7 cellular contexts compared by ENCODE assay signal in the genomic region with DNA sequence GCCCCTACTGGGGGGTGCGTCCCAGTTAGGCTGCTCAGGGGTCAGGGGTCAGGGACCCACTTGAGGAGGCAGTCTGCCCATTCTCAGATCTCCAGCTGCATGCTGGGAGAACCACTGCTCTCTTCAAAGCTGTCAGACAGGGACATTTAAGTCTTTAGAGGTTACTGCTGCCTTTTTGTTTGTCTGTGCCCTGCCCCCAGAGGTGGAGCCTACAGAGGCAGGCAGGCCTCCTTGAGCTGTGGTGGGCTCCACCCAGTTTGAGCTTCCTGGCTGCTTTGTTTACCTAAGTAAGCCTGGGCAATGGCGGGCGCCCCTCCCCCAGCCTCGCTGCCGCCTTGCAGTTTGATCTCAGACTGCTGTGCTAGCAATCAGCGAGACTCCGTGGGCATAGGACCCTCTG.
DNase-seq lines count a peak whose midpoint lies in the region; TF ChIP-seq lines count a peak whose summit lies in the region.
"Not testable (repeated sequence)": the region's sequence is repeated elsewhere in the genome, so short reads cannot be mapped to it uniquely, and the experiment has no call there.

No MANE protein-coding gene starts in this region.

- H3K27ac Mint-ChIP-seq in H9 (peak overlapping the region in 1 of 3 experiments; percentile 91; a peak in 2 of 7 replicates), endodermal cell (peak overlapping the region; percentile 80), neural crest cell (ENCODE audit: unreplicated experiment) (peak overlapping the region; percentile 83)
- H3K27ac Mint-ChIP-seq in progenitor cell of endocrine pancreas = not testable (repeated sequence)

- H3K18ac ChIP-seq in H9 (ENCODE audit: insufficient read length, low read depth, low read length) = not testable (repeated sequence)

- H3K36me3 ChIP-seq in HUES64 (ENCODE audit: insufficient read depth, low read length); SJCRH30; endodermal cell (ENCODE audit: control insufficient read depth, insufficient read depth, low read length); iPS-20b (ENCODE audit: insufficient read depth, low read depth, low read length): not testable (repeated sequence)

- not testable (repeated sequence) for H3K4me1 Mint-ChIP-seq in H9; neural crest cell; progenitor cell of endocrine pancreas (ENCODE audit: low read depth)
- peaks cover 17% of the 10 kb centered on the region for H3K4me1 Mint-ChIP-seq in endodermal cell

- DNase-seq in H9; SJCRH30; endodermal cell; neural crest cell (ENCODE audit: low read depth, low spot score); progenitor cell of endocrine pancreas (ENCODE audit: low spot score, unreplicated experiment): not testable (repeated sequence)

- not testable (repeated sequence) for H4K91ac ChIP-seq in H9 (ENCODE audit: insufficient read length, low read depth, low read length)

- peak overlapping the region; percentile 45 for H3K4me2 ChIP-seq in H9 (ENCODE audit: insufficient read depth, insufficient read length, low read length)

- not testable (repeated sequence) for H2AFZ ChIP-seq in H9 (ENCODE audit: low read length)

- H3K4ac ChIP-seq in H9 (ENCODE audit: low read depth, low read length) = not testable (repeated sequence)

- H2BK5ac ChIP-seq in H9 (ENCODE audit: insufficient read length, low read length) = not testable (repeated sequence)

- H2BK12ac ChIP-seq in H9 (ENCODE audit: insufficient read length, low read depth, low read length) = not testable (repeated sequence)

- no CpG with 5 or more reads among the region's 7 CpGs for WGBS in H9 (ENCODE audit: extremely low coverage, insufficient read length, low lambda C conversion rate)
- WGBS in HUES64 = 18% methylated on average over 6 of the region's 7 CpGs
- WGBS in endodermal cell (ENCODE audit: insufficient coverage in 1 of 2, insufficient read length in 1 of 2), 2 experiments = 31% methylated on average over 3 of the region's 7 CpGs; no CpG with 5 or more reads in 1 of the 2 experiments

- H3K4me1 ChIP-seq in H9 (ENCODE audit: insufficient read depth, low read length); HUES64 (ENCODE audit: insufficient read depth, low read length); SJCRH30; endodermal cell (ENCODE audit: control insufficient read depth, insufficient read depth, low read length); iPS-20b (ENCODE audit: insufficient read depth, low read length): not testable (repeated sequence)

- peaks cover 39% of the 10 kb centered on the region for H3K27me3 Mint-ChIP-seq in H9 (ENCODE audit: low read depth)
- peaks cover 56% of the 10 kb centered on the region for H3K27me3 Mint-ChIP-seq in endodermal cell (ENCODE audit: insufficient read depth)
- H3K27me3 Mint-ChIP-seq in neural crest cell (ENCODE audit: low read depth); progenitor cell of endocrine pancreas: not testable (repeated sequence)

- H3K4me3 Mint-ChIP-seq in H9 = peak overlapping the region; percentile 80 to 82
- H3K4me3 Mint-ChIP-seq in endodermal cell = peak overlapping the region; percentile 62
- peak overlapping the region; percentile 75 for H3K4me3 Mint-ChIP-seq in neural crest cell
- H3K4me3 Mint-ChIP-seq in progenitor cell of endocrine pancreas (ENCODE audit: low read depth) = peak overlapping the region; percentile 61

- not testable (repeated sequence) for H3K9me3 Mint-ChIP-seq in H9; neural crest cell; progenitor cell of endocrine pancreas (ENCODE audit: low read depth)
- H3K9me3 Mint-ChIP-seq in endodermal cell = peaks cover 13% of the 10 kb centered on the region

- not testable (repeated sequence) for H3K36me3 Mint-ChIP-seq in H9 (ENCODE audit: insufficient read depth in 1 of 3, low read depth in 3 of 3); endodermal cell (ENCODE audit: low read depth); neural crest cell (ENCODE audit: low read depth); progenitor cell of endocrine pancreas (ENCODE audit: insufficient read depth)

- H3K56ac ChIP-seq in H9 (ENCODE audit: insufficient read length, low read depth, low read length) = not testable (repeated sequence)

- H4K20me1 ChIP-seq in H9 (ENCODE audit: control insufficient read depth, insufficient read depth, insufficient read length) = not testable (repeated sequence)

- H3K79me1 ChIP-seq in H9 (ENCODE audit: insufficient read depth, low read depth, low read length, poor library complexity, severe bottlenecking) = not testable (repeated sequence)

- H4K8ac ChIP-seq in H9 (replicated peaks; ENCODE audit: insufficient read length, low read depth, low read length) = not testable (repeated sequence)

- not testable (repeated sequence) for H2BK15ac ChIP-seq in H9 (ENCODE audit: low read depth, low read length)

- not testable (repeated sequence) for H3K9me3 ChIP-seq in H9 (ENCODE audit: control insufficient read depth, low read depth, low read length); HUES64 (ENCODE audit: insufficient read depth, low read depth, low read length); SJCRH30 (replicated peaks); endodermal cell (ENCODE audit: control insufficient read depth, low read length); iPS-20b (ENCODE audit: insufficient read depth, low read depth, low read length)

- H3K27ac ChIP-seq in H9 (ENCODE audit: insufficient read length, low read depth, low read length); HUES64 (ENCODE audit: low read depth, low read length); SJCRH30; endodermal cell (ENCODE audit: low read depth, low read length); iPS-20b (ENCODE audit: low read length): not testable (repeated sequence)

- not testable (repeated sequence) for H3T11ph ChIP-seq in H9 (ENCODE audit: low read length)

- H2BK120ac ChIP-seq in H9 (ENCODE audit: low read depth, low read length, poor library complexity, severe bottlenecking) = not testable (repeated sequence)

- not testable (repeated sequence) for H3K79me2 ChIP-seq in H9 (ENCODE audit: insufficient read depth, low read length)

- H3K4me3 ChIP-seq in HUES64 (ENCODE audit: low read length) = peak overlapping the region; percentile 42
- peak overlapping the region; percentile 29 for H3K4me3 ChIP-seq in SJCRH30
- not testable (repeated sequence) for H3K4me3 ChIP-seq in endodermal cell (ENCODE audit: low read length)
- H3K4me3 ChIP-seq in iPS-20b (ENCODE audit: low read length) = peak overlapping the region; percentile 49; the same call in 1 of the 2 replicates

- not testable (repeated sequence) for H3K14ac ChIP-seq in H9 (ENCODE audit: insufficient read depth, low read length)

- TF ChIP-seq CTCF in H9 (conservative IDR thresholded peaks at IDR 0.05); endodermal cell (conservative IDR thresholded peaks at IDR 0.05); neural crest cell (conservative IDR thresholded peaks at IDR 0.05); progenitor cell of endocrine pancreas (IDR thresholded peaks at IDR 0.05; ENCODE audit: unreplicated experiment): not testable (repeated sequence)

- peak overlapping the region; percentile 58 for H3K9ac ChIP-seq in H9 (ENCODE audit: extremely low read depth, insufficient read length, low read length)
- not testable (repeated sequence) for H3K9ac ChIP-seq in HUES64 (ENCODE audit: low read depth, low read length); endodermal cell (ENCODE audit: extremely low read depth, low read length, poor library complexity, severe bottlenecking); iPS-20b (ENCODE audit: low read depth, low read length)

- H2BK20ac ChIP-seq in H9 (ENCODE audit: low read depth, low read length, poor library complexity, severe bottlenecking) = not testable (repeated sequence)

- H3K23me2 ChIP-seq in H9 (ENCODE audit: insufficient read length, low read depth, low read length, poor library complexity, severe bottlenecking) = not testable (repeated sequence)

- not testable (repeated sequence) for H3K27me3 ChIP-seq in H9 (ENCODE audit: insufficient read depth, low read length); SJCRH30; iPS-20b (ENCODE audit: insufficient read depth, low read length)
- H3K27me3 ChIP-seq in HUES64 (ENCODE audit: insufficient read depth, low read length) (peaks cover 39% of the 10 kb centered on the region), endodermal cell (ENCODE audit: control insufficient read depth, insufficient read depth, low read length, poor library complexity, severe bottlenecking) (peaks cover 19% of the 10 kb centered on the region)

- not testable (repeated sequence) for H4K5ac ChIP-seq in H9 (ENCODE audit: insufficient read length, low read depth, low read length)

- not testable (repeated sequence) for H2AK5ac ChIP-seq in H9 (ENCODE audit: insufficient read length, low read length)

- not testable (repeated sequence) for H3K23ac ChIP-seq in H9 (ENCODE audit: insufficient read length, low read depth, low read length)
